22 cellular contexts compared by ENCODE assay signal in genomic region chr18:58539659-58540380, GRCh38.
"Had no signal": no experiment of that assay in that cellular context is flagged by ENCODE, and none has a peak within 500 bp of the region (broad histone marks: within the 10 kb centered on the region; RNA-seq: fewer than 3 reads in every experiment).

No MANE protein-coding gene starts in this region.

- H3K27ac ChIP-seq: ascending aorta, dorsolateral prefrontal cortex, lower lobe of right lung, ovary, tibial nerve, vagina, WERI-Rb-1 had no signal

- H3K9me3 Mint-ChIP-seq: activated CD4-positive, alpha-beta memory T cell treated with anti-CD3 and anti-CD28 coated beads for 36 hours; activated naive CD4-positive, alpha-beta T cell treated with anti-CD3 and anti-CD28 coated beads, Interleukin-2, amount 10 ng/mL, durations not matched to agents 7 days and 5 days; activated T-helper 2 cell treated with anti-CD3 and anti-CD28 coated beads, Interferon-gamma antibody, Interleukin-2, Interleukin-4, amounts not matched to agents 10 μg/mL and 5 μg/mL and 100 μg/mL, durations not matched to agents 14 hours and 24 hours and 36 hours; endodermal cell; naive B cell had no signal

- ATAC-seq: activated CD4-positive, alpha-beta T cell treated with anti-CD3 and anti-CD28 coated beads for 36 hours; activated CD8-positive, alpha-beta memory T cell treated with anti-CD3 and anti-CD28 coated beads, Interleukin-2, amount 10 ng/mL, durations not matched to agents 7 days and 5 days; lower lobe of right lung; T-helper 17 cell had no signal

- H3K4me1 ChIP-seq: ascending aorta, lower lobe of right lung, tibial nerve had no signal

- H3K27ac Mint-ChIP-seq: activated CD4-positive, alpha-beta memory T cell treated with anti-CD3 and anti-CD28 coated beads for 36 hours; activated CD8-positive, alpha-beta memory T cell treated with anti-CD3 and anti-CD28 coated beads, Interleukin-2, amount 10 ng/mL, durations not matched to agents 7 days and 5 days; activated naive CD4-positive, alpha-beta T cell treated with anti-CD3 and anti-CD28 coated beads, Interleukin-2, amount 10 ng/mL, durations not matched to agents 7 days and 5 days; activated T-helper 2 cell treated with anti-CD3 and anti-CD28 coated beads, Interferon-gamma antibody, Interleukin-2, Interleukin-4, amounts not matched to agents 10 μg/mL and 5 μg/mL and 100 μg/mL, durations not matched to agents 14 hours and 24 hours and 36 hours; endodermal cell had no signal

- H3K4me3 ChIP-seq: ascending aorta, dorsolateral prefrontal cortex, lower lobe of right lung, ovary, tibial nerve, vagina had no signal

- H3K36me3 Mint-ChIP-seq: activated CD8-positive, alpha-beta memory T cell treated with anti-CD3 and anti-CD28 coated beads, Interleukin-2, amount 10 ng/mL, durations not matched to agents 7 days and 5 days; activated naive CD4-positive, alpha-beta T cell treated with anti-CD3 and anti-CD28 coated beads, Interleukin-2, amount 10 ng/mL, durations not matched to agents 7 days and 5 days; naive B cell had no signal

- DNase-seq: activated CD4-positive, alpha-beta memory T cell treated with anti-CD3 and anti-CD28 coated beads for 36 hours; activated CD4-positive, alpha-beta T cell treated with anti-CD3 and anti-CD28 coated beads for 36 hours; activated CD8-positive, alpha-beta memory T cell treated with anti-CD3 and anti-CD28 coated beads, Interleukin-2, amount 10 ng/mL, durations not matched to agents 7 days and 5 days; activated naive CD4-positive, alpha-beta T cell treated with anti-CD3 and anti-CD28 coated beads, Interleukin-2, amount 10 ng/mL, durations not matched to agents 7 days and 5 days; activated T-cell treated with anti-CD3 and anti-CD28 coated beads, Interleukin-2, amount 50 U/mL, for 1 hour; dorsolateral prefrontal cortex; endodermal cell; erythroblast; hypothalamus; kidney glomerular epithelial cell; lower lobe of right lung; naive B cell; ovary; stimulated activated CD4-positive, alpha-beta T cell treated with anti-CD3 and anti-CD28 coated beads, Interleukin-2, amount 100 ng/mL, for 48 hours; stimulated activated naive CD4-positive, alpha-beta T cell treated with Interleukin-2 at 50 U/mL for 16 hours; substantia nigra; T-helper 17 cell; WERI-Rb-1 had no signal

- H3K4me3 Mint-ChIP-seq: activated CD4-positive, alpha-beta memory T cell treated with anti-CD3 and anti-CD28 coated beads for 36 hours; activated CD4-positive, alpha-beta T cell treated with anti-CD3 and anti-CD28 coated beads for 36 hours; activated CD8-positive, alpha-beta memory T cell treated with anti-CD3 and anti-CD28 coated beads, Interleukin-2, amount 10 ng/mL, durations not matched to agents 7 days and 5 days; activated naive CD4-positive, alpha-beta T cell treated with anti-CD3 and anti-CD28 coated beads, Interleukin-2, amount 10 ng/mL, durations not matched to agents 7 days and 5 days; endodermal cell; T-helper 17 cell had no signal

- H3K36me3 ChIP-seq: ascending aorta, lower lobe of right lung, ovary, tibial nerve, vagina, WERI-Rb-1 had no signal

- H3K27me3 ChIP-seq: ascending aorta, ovary, tibial nerve, vagina had no signal

- H3K9me3 ChIP-seq: ascending aorta, lower lobe of right lung, ovary, tibial nerve, vagina had no signal

- H3K27me3 Mint-ChIP-seq: naive B cell had no signal
